In genomic region chr14:53127832-53128231, GRCh38 we compare ENCODE assay signal across 16 cellular contexts. TPM values are rescaled to one million over a fixed set of nuclear protein-coding genes. Genes with fewer than 3 reads are reported as not detected.
DNase-seq lines count a peak whose midpoint lies in the region; ATAC-seq and FAIRE-seq lines count a peak whose summit lies in the region.
"Had no signal": no experiment of that assay in that cellular context is flagged by ENCODE, and none has a peak within 500 bp of the region (broad histone marks: within the 10 kb centered on the region; RNA-seq: fewer than 3 reads in every experiment).

No MANE protein-coding gene starts in this region.

- CTCF ChIA-PET in activated CD4-positive, alpha-beta memory T cell treated with anti-CD3 and anti-CD28 coated beads, Interleukin-2, amount 10 ng/mL, durations not matched to agents 7 days and 5 days (lab: Charles Lee): interaction anchor here (1.0 kb wide), 1 partner anchor 16 kb away, joined by 4 read pairs; no protein-coding TSS in a partner anchor
- CTCF ChIA-PET in activated CD4-positive, alpha-beta memory T cell treated with anti-CD3 and anti-CD28 coated beads for 36 hours (lab: Charles Lee): interaction anchor here (0.8 kb wide), 1 partner anchor 25 kb away, joined by 3 read pairs; the partner anchor contains the start of gene DDHD1

- H3K4me1 Mint-ChIP-seq in activated CD4-positive, alpha-beta memory T cell treated with anti-CD3 and anti-CD28 coated beads, Interleukin-2, amount 10 ng/mL, durations not matched to agents 7 days and 5 days: peaks cover 23% of the 10 kb centered on the region
- H3K4me1 Mint-ChIP-seq in activated CD4-positive, alpha-beta memory T cell treated with anti-CD3 and anti-CD28 coated beads for 36 hours (ENCODE audit: low read depth): peaks cover 10% of the 10 kb centered on the region
- H3K4me1 Mint-ChIP-seq in activated T-helper 17 cell treated with anti-CD3 and anti-CD28 coated beads, Interleukin-2, amount 50 U/mL, for 72 hours: peaks cover 21% of the 10 kb centered on the region
- H3K4me1 Mint-ChIP-seq in stimulated activated effector memory CD8-positive, alpha-beta T cell treated with anti-CD3 and anti-CD28 coated beads, Interleukin-12 subunit alpha, Interleukin-12 subunit beta, amount 100 ng/mL, for 72 hours: peaks cover 27% of the 10 kb centered on the region
- H3K4me1 Mint-ChIP-seq: WTC11 had no signal

- H3K36me3 Mint-ChIP-seq in activated CD4-positive, alpha-beta memory T cell treated with anti-CD3 and anti-CD28 coated beads, Interleukin-2, amount 10 ng/mL, durations not matched to agents 7 days and 5 days (ENCODE audit: low read depth): peaks cover 20% of the 10 kb centered on the region
- H3K36me3 Mint-ChIP-seq in activated CD4-positive, alpha-beta memory T cell treated with anti-CD3 and anti-CD28 coated beads for 36 hours: peaks cover 4% of the 10 kb centered on the region
- H3K36me3 Mint-ChIP-seq in activated T-helper 17 cell treated with anti-CD3 and anti-CD28 coated beads, Interleukin-2, amount 50 U/mL, for 72 hours (ENCODE audit: low read depth): peaks cover 6% of the 10 kb centered on the region
- H3K36me3 Mint-ChIP-seq in stimulated activated effector memory CD8-positive, alpha-beta T cell treated with anti-CD3 and anti-CD28 coated beads, Interleukin-12 subunit alpha, Interleukin-12 subunit beta, amount 100 ng/mL, for 72 hours: no peaks in the 10 kb centered on the region
- H3K36me3 Mint-ChIP-seq: WTC11 had no signal

- FAIRE-seq in GM18507 (lab: Jason Lieb, UNC): peak; percentile 38
- FAIRE-seq: G401.6 had no signal

- no peaks in the 10 kb centered on the region for H3K27me3 Mint-ChIP-seq in activated CD4-positive, alpha-beta memory T cell treated with anti-CD3 and anti-CD28 coated beads, Interleukin-2, amount 10 ng/mL, durations not matched to agents 7 days and 5 days
- H3K27me3 Mint-ChIP-seq in activated CD4-positive, alpha-beta memory T cell treated with anti-CD3 and anti-CD28 coated beads for 36 hours: no peaks in the 10 kb centered on the region
- no peaks in the 10 kb centered on the region for H3K27me3 Mint-ChIP-seq in activated T-helper 17 cell treated with anti-CD3 and anti-CD28 coated beads, Interleukin-2, amount 50 U/mL, for 72 hours

- POLR2A ChIA-PET in activated CD4-positive, alpha-beta memory T cell treated with anti-CD3 and anti-CD28 coated beads, Interleukin-2, amount 10 ng/mL, durations not matched to agents 7 days and 5 days (lab: Charles Lee): interaction anchor here (1.2 to 2.4 kb wide), 5 partner anchors 9 to 25 kb away, joined by 3 to 22 read pairs (median 9); partner anchors contain the start of gene DDHD1
- POLR2A ChIA-PET in activated CD4-positive, alpha-beta memory T cell treated with anti-CD3 and anti-CD28 coated beads for 36 hours (lab: Charles Lee): interaction anchor here (1.2 kb wide), 1 partner anchor 18 kb away, joined by 6 read pairs; no protein-coding TSS in a partner anchor

- no peak overlapping the region for H3K4me3 Mint-ChIP-seq in activated CD4-positive, alpha-beta memory T cell treated with anti-CD3 and anti-CD28 coated beads, Interleukin-2, amount 10 ng/mL, durations not matched to agents 7 days and 5 days
- no peak overlapping the region for H3K4me3 Mint-ChIP-seq in activated CD4-positive, alpha-beta memory T cell treated with anti-CD3 and anti-CD28 coated beads for 36 hours
- no peak overlapping the region for H3K4me3 Mint-ChIP-seq in activated T-helper 17 cell treated with anti-CD3 and anti-CD28 coated beads, Interleukin-2, amount 50 U/mL, for 72 hours
- no peak overlapping the region for H3K4me3 Mint-ChIP-seq in stimulated activated effector memory CD8-positive, alpha-beta T cell treated with anti-CD3 and anti-CD28 coated beads, Interleukin-12 subunit alpha, Interleukin-12 subunit beta, amount 100 ng/mL, for 72 hours
- H3K4me3 Mint-ChIP-seq: WTC11 had no signal

- peaks cover 6% of the 10 kb centered on the region for H3K9me3 Mint-ChIP-seq in activated CD4-positive, alpha-beta memory T cell treated with anti-CD3 and anti-CD28 coated beads, Interleukin-2, amount 10 ng/mL, durations not matched to agents 7 days and 5 days
- peaks cover 4% of the 10 kb centered on the region for H3K9me3 Mint-ChIP-seq in activated CD4-positive, alpha-beta memory T cell treated with anti-CD3 and anti-CD28 coated beads for 36 hours
- H3K9me3 Mint-ChIP-seq in activated T-helper 17 cell treated with anti-CD3 and anti-CD28 coated beads, Interleukin-2, amount 50 U/mL, for 72 hours: no peaks in the 10 kb centered on the region
- no peaks in the 10 kb centered on the region for H3K9me3 Mint-ChIP-seq in stimulated activated effector memory CD8-positive, alpha-beta T cell treated with anti-CD3 and anti-CD28 coated beads, Interleukin-12 subunit alpha, Interleukin-12 subunit beta, amount 100 ng/mL, for 72 hours
- H3K9me3 Mint-ChIP-seq: WTC11 had no signal

- ATAC-seq in activated T-helper 17 cell treated with anti-CD3 and anti-CD28 coated beads, Interleukin-2, amount 50 U/mL, for 72 hours (replicated peaks): peak; percentile 54
- ATAC-seq in stimulated activated effector memory CD8-positive, alpha-beta T cell treated with anti-CD3 and anti-CD28 coated beads, Interleukin-12 subunit alpha, Interleukin-12 subunit beta, amount 100 ng/mL, for 72 hours: no peak
- no peak for ATAC-seq in HG02884 (IDR thresholded peaks at IDR 0.05; ENCODE audit: unreplicated experiment)
- ATAC-seq in HG02678 (IDR thresholded peaks at IDR 0.05; ENCODE audit: unreplicated experiment): no peak
- ATAC-seq: WTC11 had no signal

- no peak for DNase-seq in activated CD4-positive, alpha-beta memory T cell treated with anti-CD3 and anti-CD28 coated beads, Interleukin-2, amount 10 ng/mL, durations not matched to agents 7 days and 5 days
- DNase-seq in activated CD4-positive, alpha-beta memory T cell treated with anti-CD3 and anti-CD28 coated beads for 36 hours: no peak
- DNase-seq in GM18507 (ENCODE audit: extremely low spot score, insufficient read length, low read depth) (no peak), retina (no peak)
- DNase-seq in stimulated activated effector memory CD8-positive, alpha-beta T cell treated with anti-CD3 and anti-CD28 coated beads, Interleukin-12 subunit alpha, Interleukin-12 subunit beta, amount 100 ng/mL, for 72 hours (ENCODE audit: low spot score in 2 of 2): no peak
- DNase-seq: Calu3; hypothalamus; MM.1S; NCI-H1930; stimulated activated CD4-positive, alpha-beta T cell treated with anti-CD3 and anti-CD28 coated beads, Interleukin-12 subunit alpha, Interleukin-12 subunit beta, amount 100 ng/mL, for 4 hours; stomach had no signal

- intact Hi-C loops in activated CD4-positive, alpha-beta memory T cell treated with anti-CD3 and anti-CD28 coated beads for 36 hours (cut with micrococcal nuclease): loop anchor here (2.0 kb wide), 1 partner anchor 17 kb away; no protein-coding TSS in a partner anchor

- H3K27ac Mint-ChIP-seq in activated CD4-positive, alpha-beta memory T cell treated with anti-CD3 and anti-CD28 coated beads, Interleukin-2, amount 10 ng/mL, durations not matched to agents 7 days and 5 days: peak overlapping the region; percentile 18
- no peak overlapping the region for H3K27ac Mint-ChIP-seq in activated CD4-positive, alpha-beta memory T cell treated with anti-CD3 and anti-CD28 coated beads for 36 hours
- peak overlapping the region; percentile 67 for H3K27ac Mint-ChIP-seq in activated T-helper 17 cell treated with anti-CD3 and anti-CD28 coated beads, Interleukin-2, amount 50 U/mL, for 72 hours
- peak overlapping the region; percentile 29 for H3K27ac Mint-ChIP-seq in stimulated activated effector memory CD8-positive, alpha-beta T cell treated with anti-CD3 and anti-CD28 coated beads, Interleukin-12 subunit alpha, Interleukin-12 subunit beta, amount 100 ng/mL, for 72 hours
- H3K27ac Mint-ChIP-seq: WTC11 had no signal

RNA-seq across cellular contexts. Expression of gene DDHD1, which starts 25.3 kb away (rescaled TPM):
- 10 to 100 TPM; 53.6 to 58.5 TPM for total RNA-seq in activated CD4-positive, alpha-beta memory T cell treated with anti-CD3 and anti-CD28 coated beads, Interleukin-2, amount 10 ng/mL, durations not matched to agents 7 days and 5 days
- total RNA-seq in activated CD4-positive, alpha-beta memory T cell treated with anti-CD3 and anti-CD28 coated beads for 36 hours: 10 to 100 TPM; 40.6 to 42.7 TPM
- 100 to 1,000 TPM in 1 of 2 donors, 10 to 100 TPM in 1; 46.7 to 146 TPM for total RNA-seq in activated T-helper 17 cell treated with anti-CD3 and anti-CD28 coated beads, Interleukin-2, amount 50 U/mL, for 72 hours
